In genomic region chr7:4681922-4682620, GRCh38 we compare ENCODE assay signal across 8 cellular contexts. TPM values are rescaled to one million over a fixed set of nuclear protein-coding genes. Genes with fewer than 3 reads are reported as not detected.
DNase-seq lines count a peak whose midpoint lies in the region; ATAC-seq and TF ChIP-seq lines count a peak whose summit lies in the region.

Gene FOXK1 (plus strand): TSS chr7:4682295. CDS start chr7:4682309, 14 bp downstream.

- H3K36me3 ChIP-seq in ACC112 (ENCODE audit: insufficient read depth, low read length) (peaks cover 5% of the 10 kb centered on the region; the same call in 1 of the 2 replicates), liver (ENCODE audit: control insufficient read depth in 4 of 4, insufficient read depth in 3 of 4, low read depth in 1 of 4, low read length in 3 of 4) (no peaks in the 10 kb centered on the region)

- peak within 1 kb of the TSS; percentile 90 for H2AFZ ChIP-seq in ACC112 (ENCODE audit: low read length, unreplicated experiment)

- WGBS in liver, result 2% methylated on average over 115 of the region's 115 CpGs

- H3K4me1 ChIP-seq in ACC112 (ENCODE audit: control insufficient read depth, insufficient read depth, low read length, unreplicated experiment) (peaks cover 7% of the 10 kb centered on the region), liver (ENCODE audit: control insufficient read depth in 4 of 4, insufficient read depth in 4 of 4, low read length in 3 of 4) (peaks cover 4 to 19% (median 14%) of the 10 kb centered on the region in 4 donors)

- ATAC-seq in GM18858 (IDR thresholded peaks at IDR 0.05; ENCODE audit: unreplicated experiment) (peak; percentile 61), HG03066 (IDR thresholded peaks at IDR 0.05; ENCODE audit: low read depth, unreplicated experiment) (peak; percentile 46)

- peak; percentile 56 for DNase-seq in NCI-H446 treated with DMSO at 0.1 percent for 48 hours (lab: John Stamatoyannopoulos, UW)
- DNase-seq in activated CD4-positive, alpha-beta T cell treated with anti-CD3 and anti-CD28 coated beads, Interleukin-2, amount 50 U/mL, for 1 hour, result peak; percentile 79
- DNase-seq in dermis microvascular lymphatic vessel endothelial cell (ENCODE audit: low read depth in 2 of 2), result peak; percentile 25 to 83
- peak; percentile 76 to 88 for DNase-seq in stimulated activated CD4-positive, alpha-beta T cell treated with anti-CD3 and anti-CD28 coated beads, Interleukin-4, amount 100 ng/mL, for 4 hours

- H3K79me2 ChIP-seq in ACC112 (ENCODE audit: control insufficient read depth, insufficient read depth, low read length, unreplicated experiment), result peaks cover 44% of the 10 kb centered on the region

- H3K9me3 ChIP-seq in liver (ENCODE audit: control insufficient read depth in 4 of 4, low read length in 3 of 4), result no peaks in the 10 kb centered on the region

- TF ChIP-seq RAD21 in liver (IDR thresholded peaks at IDR 0.05), result no peak

- H3K9ac ChIP-seq in liver (ENCODE audit: low read depth in 1 of 2, low read length in 2 of 2), result peak within 1 kb of the TSS; percentile 67 to 77

- H3K27me3 ChIP-seq in ACC112 (ENCODE audit: insufficient read depth, low read length), result no peaks in the 10 kb centered on the region
- no peaks in the 10 kb centered on the region for H3K27me3 ChIP-seq in liver (ENCODE audit: control insufficient read depth in 4 of 4, insufficient read depth in 4 of 4, low read length in 3 of 4)

- H3K27ac ChIP-seq in ACC112 (ENCODE audit: low read depth, low read length) (peak within 1 kb of the TSS; percentile 90), liver (ENCODE audit: low read depth in 1 of 2, low read length in 2 of 2) (peak within 1 kb of the TSS; percentile 93 to 97)

- no peak for TF ChIP-seq CTCF in liver (IDR thresholded peaks at IDR 0.05; ENCODE audit: low read depth, low read length, missing input control)

- H3K4me3 ChIP-seq in ACC112 (ENCODE audit: low read depth, low read length) (peak within 1 kb of the TSS; percentile 98), liver (ENCODE audit: low read depth in 1 of 3, low read length in 3 of 3) (peak within 1 kb of the TSS; percentile 87 to 96 (median 89))

TF ChIP-seq in liver, 16 proteins besides CTCF, POLR2A, EP300 and RAD21:
- TF ChIP-seq MAX (IDR thresholded peaks at IDR 0.05), result no peak
- TF ChIP-seq JUND (IDR thresholded peaks at IDR 0.05), result no peak
- no peak for TF ChIP-seq NR2F2 (IDR thresholded peaks at IDR 0.05)
- TF ChIP-seq EGR1 (IDR thresholded peaks at IDR 0.05; ENCODE audit: low read depth in 2 of 2), result no peak
- no peak for TF ChIP-seq SP1 (IDR thresholded peaks at IDR 0.05)
- TF ChIP-seq FOXA1 (IDR thresholded peaks at IDR 0.05), result no peak
- no peak for TF ChIP-seq FOXA2 (IDR thresholded peaks at IDR 0.05)
- no peak for TF ChIP-seq TAF1 (conservative IDR thresholded peaks at IDR 0.05)
- no peak for TF ChIP-seq HNF4G (IDR thresholded peaks at IDR 0.05)
- no peak for TF ChIP-seq RXRA (IDR thresholded peaks at IDR 0.05)
- TF ChIP-seq REST (IDR thresholded peaks at IDR 0.05), result no peak
- no peak for TF ChIP-seq YY1 (IDR thresholded peaks at IDR 0.05)
- TF ChIP-seq ZBTB33 (IDR thresholded peaks at IDR 0.05), result no peak
- TF ChIP-seq GABPA (IDR thresholded peaks at IDR 0.05 in 1 of 2, conservative IDR thresholded peaks at IDR 0.05 in 1 of 2), result no peak
- TF ChIP-seq ATF3 (IDR thresholded peaks at IDR 0.05), result no peak
- no peak for TF ChIP-seq HNF4A (conservative IDR thresholded peaks at IDR 0.05)
TF ChIP-seq in liver: peak in this region for 0.

RNA-seq across cellular contexts. Expression of gene FOXK1, which starts in this region (rescaled TPM):
- total RNA-seq in dermis microvascular lymphatic vessel endothelial cell (21.2 TPM in 2 replicates), liver (1 to 10 TPM; 7.5 to 8.5 TPM)
- 1 to 10 TPM; 1.2 to 1.3 TPM for polyA plus RNA-seq in liver

Comparison
In these comparisons a context has a peak if more than half of its experiments do, and no peak if none do; other contexts are left out.
1. Peak in every context shown above with its lines: DNase-seq, ATAC-seq, H3K4me3 ChIP-seq and H3K27ac ChIP-seq.